Comparison of ENCODE assay signal across 8 cellular contexts in genomic region chr7:99473315-99473596, GRCh38. TPM values are rescaled to one million over a fixed set of nuclear protein-coding genes. Genes with fewer than 3 reads are reported as not detected.
DNase-seq lines count a peak whose midpoint lies in the region; ATAC-seq and TF ChIP-seq lines count a peak whose summit lies in the region.

No MANE protein-coding gene starts in this region.

- H3K9ac ChIP-seq in SK-N-MC (ENCODE audit: insufficient read length) = peak overlapping the region; percentile 91
- H3K9ac ChIP-seq in muscle layer of colon (ENCODE audit: low read length) = peak overlapping the region; percentile 68

- peak overlapping the region; percentile 88 for H3K4me3 ChIP-seq in SK-N-MC
- H3K4me3 ChIP-seq in muscle layer of colon (ENCODE audit: low read depth in 1 of 2, low read length in 2 of 2) = peak overlapping the region; percentile 70 to 92

- H3K27ac ChIP-seq in SK-N-MC (peak overlapping the region; percentile 55), muscle layer of colon (ENCODE audit: low read depth, low read length) (peak overlapping the region; percentile 76)

- TF ChIP-seq CTCF in endothelial cell (IDR thresholded peaks at IDR 0.05; ENCODE audit: unreplicated experiment) = no peak

- H3K36me3 ChIP-seq in SK-N-MC (ENCODE audit: insufficient read depth, low read length) (peaks cover 6% of the 10 kb centered on the region; the same call in 1 of the 2 replicates), muscle layer of colon (ENCODE audit: insufficient read depth, low read length) (peaks cover 6% of the 10 kb centered on the region)

- H3K9me3 Mint-ChIP-seq in activated T-cell treated with anti-CD3 and anti-CD28 coated beads, Interleukin-2, amount 50 U/mL, for 4 hours = no peaks in the 10 kb centered on the region
- no peaks in the 10 kb centered on the region for H3K9me3 Mint-ChIP-seq in endothelial cell (ENCODE audit: unreplicated experiment)

- H3K4me3 Mint-ChIP-seq in activated T-cell treated with anti-CD3 and anti-CD28 coated beads, Interleukin-2, amount 50 U/mL, for 4 hours = peak overlapping the region; percentile 96
- H3K4me3 Mint-ChIP-seq in endothelial cell (ENCODE audit: unreplicated experiment) = peak overlapping the region; percentile 100

- H3K27ac Mint-ChIP-seq in endothelial cell (ENCODE audit: unreplicated experiment) = peak overlapping the region; percentile 85

- no peaks in the 10 kb centered on the region for H3K27me3 Mint-ChIP-seq in activated T-cell treated with anti-CD3 and anti-CD28 coated beads, Interleukin-2, amount 50 U/mL, for 4 hours (ENCODE audit: low read depth)
- peaks cover 13% of the 10 kb centered on the region for H3K27me3 Mint-ChIP-seq in endothelial cell (ENCODE audit: unreplicated experiment)

- H3K36me3 Mint-ChIP-seq in activated T-cell treated with anti-CD3 and anti-CD28 coated beads, Interleukin-2, amount 50 U/mL, for 4 hours (ENCODE audit: insufficient read depth) = peaks cover 4% of the 10 kb centered on the region
- peaks cover 18% of the 10 kb centered on the region for H3K36me3 Mint-ChIP-seq in endothelial cell (ENCODE audit: low read depth, unreplicated experiment)

- H3K4me1 ChIP-seq in muscle layer of colon (ENCODE audit: insufficient read depth, low read length) = peaks cover 10% of the 10 kb centered on the region

- H3K9me3 ChIP-seq in SK-N-MC (ENCODE audit: low read depth, low read length) = no peaks in the 10 kb centered on the region
- no peaks in the 10 kb centered on the region for H3K9me3 ChIP-seq in muscle layer of colon (ENCODE audit: low read length)

- H3K4me1 Mint-ChIP-seq in activated T-cell treated with anti-CD3 and anti-CD28 coated beads, Interleukin-2, amount 50 U/mL, for 4 hours (ENCODE audit: low read depth) = peaks cover 25% of the 10 kb centered on the region
- H3K4me1 Mint-ChIP-seq in endothelial cell (ENCODE audit: unreplicated experiment) = peaks cover 6% of the 10 kb centered on the region

- peak; percentile 11 to 15 for ATAC-seq in activated T-cell treated with anti-CD3 and anti-CD28 coated beads, Interleukin-2, amount 50 U/mL, for 4 hours
- peak; percentile 11 for ATAC-seq in HG03342 (IDR thresholded peaks at IDR 0.05; ENCODE audit: unreplicated experiment)

- H3K27me3 ChIP-seq in muscle layer of colon (ENCODE audit: control insufficient read depth in 1 of 2, insufficient read depth in 2 of 2, low read length in 2 of 2) = no peaks in the 10 kb centered on the region

- DNase-seq in activated T-cell treated with anti-CD3 and anti-CD28 coated beads, Interleukin-2, amount 50 U/mL, for 4 hours = no peak
- no peak for DNase-seq in activated T-cell treated with anti-CD3 and anti-CD28 coated beads, Interleukin-2, amount 50 U/mL, for 1 hour
- DNase-seq in SK-N-MC (ENCODE audit: low read depth, low spot score) (no peak), endothelial cell (ENCODE audit: low spot score) (no peak), OCI-M2 (lab: John Stamatoyannopoulos, UW; ENCODE audit: unreplicated experiment) (no peak)
- no peak for DNase-seq in activated CD4-positive, CD25-positive, alpha-beta regulatory T cell (lab: John Stamatoyannopoulos, UW)

RNA-seq across cellular contexts. Expression of gene ZNF789, which starts 0.6 kb away (rescaled TPM):
- 1 to 10 TPM; 5.4 to 9.4 (median 7.1) TPM for total RNA-seq in activated T-cell treated with anti-CD3 and anti-CD28 coated beads, Interleukin-2, amount 50 U/mL, for 4 hours
- total RNA-seq in endothelial cell (ENCODE audit: unreplicated experiment) = 17.1 TPM

RNA-seq across cellular contexts. Expression of gene ATP5MF, which starts 7.3 kb away (rescaled TPM):
- total RNA-seq in activated T-cell treated with anti-CD3 and anti-CD28 coated beads, Interleukin-2, amount 50 U/mL, for 4 hours = 100 to 1,000 TPM; 346 to 393 (median 391) TPM
- 281 TPM for total RNA-seq in endothelial cell (ENCODE audit: unreplicated experiment)

RNA-seq across cellular contexts. Expression of gene ZNF394, which starts 26.8 kb away (rescaled TPM):
- total RNA-seq in activated T-cell treated with anti-CD3 and anti-CD28 coated beads, Interleukin-2, amount 50 U/mL, for 4 hours = 10 to 100 TPM; 32.0 to 38.1 (median 34.8) TPM
- 24.6 TPM for total RNA-seq in endothelial cell (ENCODE audit: unreplicated experiment)

RNA-seq across cellular contexts. Expression of gene ZKSCAN5, which starts 31.2 kb away (rescaled TPM):
- total RNA-seq in activated T-cell treated with anti-CD3 and anti-CD28 coated beads, Interleukin-2, amount 50 U/mL, for 4 hours = 1 to 10 TPM; 4.9 to 6.4 (median 6.3) TPM
- 17.8 TPM for total RNA-seq in endothelial cell (ENCODE audit: unreplicated experiment)

RNA-seq across cellular contexts. Expression of gene CPSF4, which starts 34.5 kb away (rescaled TPM):
- total RNA-seq in activated T-cell treated with anti-CD3 and anti-CD28 coated beads, Interleukin-2, amount 50 U/mL, for 4 hours = 10 to 100 TPM; 85.8 to 99.9 (median 86.9) TPM
- total RNA-seq in endothelial cell (ENCODE audit: unreplicated experiment) = 40.5 TPM
